In genomic region chr21:42997053-42997452, GRCh38 we compare ENCODE assay signal across 11 cellular contexts. TPM values are rescaled to one million over a fixed set of nuclear protein-coding genes. Genes with fewer than 3 reads are reported as not detected.
DNase-seq lines count a peak whose midpoint lies in the region; ATAC-seq and TF ChIP-seq lines count a peak whose summit lies in the region.
"Had no signal": no experiment of that assay in that cellular context is flagged by ENCODE, and none has a peak within 500 bp of the region (broad histone marks: within the 10 kb centered on the region; RNA-seq: fewer than 3 reads in every experiment).

No MANE protein-coding gene starts in this region.

- no peak overlapping the region for H3K27ac Mint-ChIP-seq in nephron progenitor cell
- H3K27ac Mint-ChIP-seq: IgD-negative memory B cell had no signal

- no peak overlapping the region for H3K4me3 Mint-ChIP-seq in nephron progenitor cell
- H3K4me3 Mint-ChIP-seq: activated CD8-positive, alpha-beta T cell treated with anti-CD3 and anti-CD28 coated beads, Interleukin-2, amount 10 ng/mL, durations not matched to agents 7 days and 5 days had no signal

- peaks cover 15% of the 10 kb centered on the region for H3K4me1 Mint-ChIP-seq in nephron progenitor cell

- peaks cover 68% of the 10 kb centered on the region for H3K36me3 Mint-ChIP-seq in nephron progenitor cell (ENCODE audit: low read depth)

- ATAC-seq in Right ventricle myocardium superior (ENCODE audit: poor library complexity) (peak; percentile 84), HG03432 (IDR thresholded peaks at IDR 0.05; ENCODE audit: unreplicated experiment) (no peak)
- ATAC-seq: activated CD8-positive, alpha-beta T cell treated with anti-CD3 and anti-CD28 coated beads, Interleukin-2, amount 10 ng/mL, durations not matched to agents 7 days and 5 days; GM12878; HCT116 had no signal

- DNase-seq in GM03348 (ENCODE audit: low spot score) (peak; percentile 90), T1000 (lab: John Stamatoyannopoulos, UW) (peak; percentile 47), Right ventricle myocardium superior (peak; percentile 76), skeletal muscle cell (ENCODE audit: low read depth) (peak; percentile 90), NOMO-1 treated with DMSO at 0.1 percent for 48 hours (lab: John Stamatoyannopoulos, UW; ENCODE audit: unreplicated experiment) (no peak), nephron progenitor cell (no peak)
- DNase-seq: activated CD8-positive, alpha-beta T cell treated with anti-CD3 and anti-CD28 coated beads, Interleukin-2, amount 10 ng/mL, durations not matched to agents 7 days and 5 days had no signal

- TF ChIP-seq CTCF in nephron progenitor cell (IDR thresholded peaks at IDR 0.05) = no peak

- intact Hi-C loops in Right ventricle myocardium superior (cut with DNase I) = no loop called here

- H3K4me3 ChIP-seq in skeletal muscle cell (ENCODE audit: low read depth, low read length) = no peak overlapping the region
- H3K4me3 ChIP-seq: GM12878 had no signal

- H3K9me3 Mint-ChIP-seq in nephron progenitor cell = peaks cover 54% of the 10 kb centered on the region

- H3K27me3 Mint-ChIP-seq in nephron progenitor cell (ENCODE audit: low read depth, poor library complexity) = peaks cover 8% of the 10 kb centered on the region
- H3K27me3 Mint-ChIP-seq: IgD-negative memory B cell had no signal

RNA-seq across cellular contexts. Expression of gene PKNOX1, which starts 22.7 kb away (rescaled TPM):
- total RNA-seq in Right ventricle myocardium superior = 6.7 TPM

Comparison
In these comparisons a context has a peak if more than half of its experiments do, and no peak if none do; other contexts are left out.
1. DNase-seq: peak in GM03348 (single experiment), T1000 (single experiment), Right ventricle myocardium superior (single experiment) and skeletal muscle cell (single experiment); none in NOMO-1 treated with DMSO at 0.1 percent for 48 hours (single experiment) and nephron progenitor cell (single experiment).